Comparison of ENCODE assay signal across 7 cellular contexts in the genomic region with DNA sequence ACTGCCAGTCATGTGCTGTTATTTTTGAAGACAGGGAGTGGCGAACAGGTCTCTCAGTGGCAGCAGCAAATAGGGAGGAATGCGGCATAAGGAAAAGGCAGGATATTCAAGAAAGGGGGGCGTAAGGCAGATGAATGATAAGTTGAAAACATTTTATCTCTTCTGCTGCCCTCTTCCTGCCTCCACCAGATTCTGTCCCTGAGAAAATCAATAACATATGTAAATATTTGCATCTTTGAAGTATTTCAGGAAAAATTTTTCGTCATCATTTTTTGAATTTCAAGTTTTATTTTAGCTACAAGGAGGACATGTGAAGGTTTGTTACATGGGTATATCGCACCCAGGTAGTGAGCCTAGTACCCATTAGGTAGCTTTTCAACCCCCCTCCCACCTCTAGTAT.
"Had no signal": no experiment of that assay in that cellular context is flagged by ENCODE, and none has a peak within 500 bp of the region (broad histone marks: within the 10 kb centered on the region; RNA-seq: fewer than 3 reads in every experiment).

No MANE protein-coding gene starts in this region.

- H3K36me3 ChIP-seq: HAP-1 had no signal

- ATAC-seq: GM23338, HCT116 had no signal

- FAIRE-seq: HTR-8/SVneo had no signal

- H3K4me1 ChIP-seq: HAP-1 had no signal

- H3K4me2 ChIP-seq: GM23338 had no signal

- DNase-seq: H7, HFFc6, KG1 had no signal

- H3K9me3 ChIP-seq: HAP-1 had no signal

- H2AFZ ChIP-seq: GM23338 had no signal

- H3K4me3 ChIP-seq: GM23338, HAP-1 had no signal
